14 cellular contexts compared by ENCODE assay signal in genomic region chr7:79612027-79612426, GRCh38.
A peak's percentile ranks its signal among the peaks of the same experiment; 100 is the strongest.
DNase-seq lines count a peak whose midpoint lies in the region; ATAC-seq and TF ChIP-seq lines count a peak whose summit lies in the region.
"Had no signal": no experiment of that assay in that cellular context is flagged by ENCODE, and none has a peak within 500 bp of the region (broad histone marks: within the 10 kb centered on the region; RNA-seq: fewer than 3 reads in every experiment).

No MANE protein-coding gene starts in this region.

- no peaks in the 10 kb centered on the region for H4K20me1 ChIP-seq in SK-N-SH (ENCODE audit: insufficient read depth)

- H3K9me2 ChIP-seq in SK-N-SH, result no peaks in the 10 kb centered on the region

- peaks cover 7% of the 10 kb centered on the region for H3F3A ChIP-seq in SK-N-SH (replicated peaks; ENCODE audit: insufficient read depth)

- no peaks in the 10 kb centered on the region for H3K27me3 ChIP-seq in SK-N-SH (ENCODE audit: insufficient read depth)

- no peak overlapping the region for H3K9ac ChIP-seq in SK-N-SH

- CTCF ChIA-PET in SK-N-SH (lab: Yijun Ruan, JAX), result interaction anchor here (1.3 kb wide), 1 partner anchor 314 kb away, joined by 4 read pairs; no protein-coding TSS in a partner anchor

- no peak overlapping the region for H2AFZ ChIP-seq in SK-N-SH (ENCODE audit: low read depth)

- no peak overlapping the region for H3K4me2 ChIP-seq in SK-N-SH

- H3K27ac ChIP-seq in SK-N-SH (ENCODE audit: low read depth in 2 of 2, low read length in 1 of 2), result peak overlapping the region in 1 of 2 experiments; percentile 96; a peak in 2 of 4 replicates

- TF ChIP-seq EP300 in SK-N-SH (IDR thresholded peaks at IDR 0.05; ENCODE audit: borderline replicate concordance in 1 of 2, low read depth in 1 of 2, low read length in 1 of 2), result no peak

- no peaks in the 10 kb centered on the region for H3K79me2 ChIP-seq in SK-N-SH (ENCODE audit: insufficient read depth)

- DNase-seq in SK-N-SH, result no peak
- DNase-seq in NCI-H1694 (lab: John Stamatoyannopoulos, UW), result peak; percentile 18
- DNase-seq in cerebellum (ENCODE audit: low spot score), result peak; percentile 9
- DNase-seq in NCI-H146 treated with DMSO at 0.1 percent for 48 hours (lab: John Stamatoyannopoulos, UW; ENCODE audit: unreplicated experiment), result no peak
- no peak for DNase-seq in AG08396 (ENCODE audit: low spot score)
- no peak for DNase-seq in NCI-H2196 treated with DMSO at 0.1 percent for 48 hours (lab: John Stamatoyannopoulos, UW; ENCODE audit: unreplicated experiment)
- DNase-seq: GOT3; NCI-H1930; NCI-H524 treated with DMSO at 0.1 percent for 48 hours; NK-92 treated with Interleukin-12 subunit alpha and Interleukin-12 subunit beta, amount 100 ng/mL, for 24 hours; Right ventricle myocardium superior; T-cell had no signal

- ATAC-seq in SK-N-SH treated with all-trans-retinoic acid at 6 μM for 48 hours, result no peak
- ATAC-seq: K562, T-cell had no signal

- H3K4me1 ChIP-seq in SK-N-SH (ENCODE audit: control insufficient read depth in 1 of 2, insufficient read depth in 2 of 2, low read depth in 1 of 2, low read length in 1 of 2), result peaks cover 5 to 20% of the 10 kb centered on the region in 2 experiments; a peak in 2 of 4 replicates

- POLR2A ChIA-PET in SK-N-SH (lab: Yijun Ruan, JAX), result no interaction called here

- 97% methylated on average over 2 of the region's 2 CpGs for WGBS in SK-N-SH (ENCODE audit: low lambda C conversion rate)

- TF ChIP-seq CTCF in SK-N-SH (IDR thresholded peaks at IDR 0.05), result no peak

- no peaks in the 10 kb centered on the region for H3K36me3 ChIP-seq in SK-N-SH (replicated peaks in 1 of 2; ENCODE audit: control insufficient read depth in 1 of 2, insufficient read depth in 2 of 2, low read length in 1 of 2)

- H3K9me3 ChIP-seq in SK-N-SH, result no peaks in the 10 kb centered on the region

- H3K4me3 ChIP-seq in SK-N-SH (ENCODE audit: low read depth in 2 of 2, low read length in 1 of 2), result no peak overlapping the region
- H3K4me3 ChIP-seq: K562 had no signal

- TF ChIP-seq RAD21 in SK-N-SH (IDR thresholded peaks at IDR 0.05; ENCODE audit: low read length), result no peak

TF ChIP-seq in SK-N-SH, 30 proteins besides CTCF, POLR2A, EP300 and RAD21:
- TF ChIP-seq POLR2AphosphoS5 (IDR thresholded peaks at IDR 0.05; ENCODE audit: low read depth, low read length), result no peak
- TF ChIP-seq YY1 (IDR thresholded peaks at IDR 0.05; ENCODE audit: low read depth), result no peak
- 0 out of 2 replicates have a peak, but pooled peaks have one; percentile 21 for TF ChIP-seq RCOR1 (IDR thresholded peaks at IDR 0.05; ENCODE audit: low read length)

TF ChIP-seq in SK-N-SH treated with all-trans-retinoic acid at 6 μM for 48 hours, 23 proteins besides CTCF, POLR2A, EP300 and RAD21 (continues in another document):
- TF ChIP-seq ZFP30 (CRISPR knock-in tag; IDR thresholded peaks at IDR 0.05) (no peak), TCF4 (CRISPR knock-in tag; IDR thresholded peaks at IDR 0.05; ENCODE audit: borderline replicate concordance) (no peak), RARB (CRISPR knock-in tag; IDR thresholded peaks at IDR 0.05) (no peak), ZC3H10 (CRISPR knock-in tag; IDR thresholded peaks at IDR 0.05) (no peak), PPARA (CRISPR knock-in tag; IDR thresholded peaks at IDR 0.05; ENCODE audit: borderline replicate concordance) (no peak), ZFP3 (CRISPR knock-in tag; IDR thresholded peaks at IDR 0.05) (no peak), BACH2 (CRISPR knock-in tag; IDR thresholded peaks at IDR 0.05; ENCODE audit: borderline replicate concordance) (no peak), ZNF70 (CRISPR knock-in tag; IDR thresholded peaks at IDR 0.05) (no peak), PATZ1 (CRISPR knock-in tag; IDR thresholded peaks at IDR 0.05; ENCODE audit: borderline replicate concordance) (no peak), ARNTL (CRISPR knock-in tag; IDR thresholded peaks at IDR 0.05; ENCODE audit: borderline replicate concordance, low read depth) (no peak), CREB5 (CRISPR knock-in tag; IDR thresholded peaks at IDR 0.05; ENCODE audit: low read depth) (no peak), GLIS3 (CRISPR knock-in tag; IDR thresholded peaks at IDR 0.05) (no peak), CSDC2 (CRISPR knock-in tag; IDR thresholded peaks at IDR 0.05) (no peak), POU6F1 (CRISPR knock-in tag; IDR thresholded peaks at IDR 0.05; ENCODE audit: borderline replicate concordance, low read depth) (no peak), TOX (CRISPR knock-in tag; IDR thresholded peaks at IDR 0.05; ENCODE audit: borderline replicate concordance) (no peak), ISL1 (CRISPR knock-in tag; IDR thresholded peaks at IDR 0.05) (no peak), ZNF565 (CRISPR knock-in tag; conservative IDR thresholded peaks at IDR 0.05; ENCODE audit: low read depth) (no peak), TSHZ2 (CRISPR knock-in tag; IDR thresholded peaks at IDR 0.05) (no peak)

Comparison
In these comparisons a context has a peak if more than half of its experiments do, and no peak if none do; other contexts are left out.
1. DNase-seq: peak in NCI-H1694 (single experiment) and cerebellum (single experiment); none in SK-N-SH (single experiment), NCI-H146 treated with DMSO at 0.1 percent for 48 hours (single experiment), AG08396 (single experiment) and NCI-H2196 treated with DMSO at 0.1 percent for 48 hours (single experiment).